ENCODE assay signal across 19 cellular contexts in the genomic region with DNA sequence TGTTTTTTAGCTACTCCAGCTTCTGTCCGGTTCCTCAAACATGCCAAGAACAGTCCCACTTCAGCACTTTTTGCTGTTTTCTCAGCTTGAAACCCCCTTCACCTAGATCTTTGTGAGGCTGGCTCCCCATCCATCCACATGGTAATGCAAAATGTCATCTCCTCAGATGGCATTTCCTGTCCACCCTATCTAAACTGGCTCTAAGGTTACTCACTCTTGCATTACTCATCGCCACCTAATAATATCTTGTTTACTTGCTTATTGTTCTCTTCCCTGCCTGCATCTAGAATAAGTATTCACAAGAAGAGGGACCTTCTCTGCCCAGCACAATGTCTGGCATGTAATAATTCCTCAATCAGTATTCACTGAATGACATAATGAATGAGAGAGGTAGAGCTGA.
"Had no signal": no experiment of that assay in that cellular context is flagged by ENCODE, and none has a peak within 500 bp of the region (broad histone marks: within the 10 kb centered on the region; RNA-seq: fewer than 3 reads in every experiment).

No MANE protein-coding gene starts in this region.

- H3K9me3 ChIP-seq: stomach, testis, upper lobe of left lung had no signal

- ATAC-seq: activated CD4-positive, CD25-positive, alpha-beta regulatory T cell treated with anti-CD3 and anti-CD28 coated beads, Interleukin-2, amount 50 U/mL, for 24 hours; left ventricle myocardium superior; natural killer cell treated with Interleukin-12 subunit alpha and Interleukin-12 subunit beta and Interleukin-15 and Interleukin-18, amount 100 ng/mL, for 72 hours had no signal

- H3K4me1 ChIP-seq: stomach, testis, upper lobe of left lung had no signal

- H3K27me3 Mint-ChIP-seq: dendritic cell treated with granulocyte-macrophage colony-stimulating factor and Interleukin-4, amounts not matched to agents 40 ng/mL and 50 ng/mL, for 4 days had no signal

- H3K27ac ChIP-seq: hepatocyte, stomach, testis, upper lobe of left lung had no signal

- H3K27me3 ChIP-seq: hepatocyte, stomach, testis, upper lobe of left lung had no signal

- DNase-seq: activated CD4-positive, alpha-beta T cell treated with anti-CD3 and anti-CD28 coated beads, Interleukin-2, amount 50 U/mL, for 1 hour; activated CD8-positive, alpha-beta memory T cell treated with anti-CD3 and anti-CD28 coated beads for 24 hours; activated gamma-delta T cell treated with Interleukin-2 at 50 U/mL for 16 hours; erythroblast; kidney; left ventricle myocardium superior; mesendoderm; stimulated activated CD4-positive, alpha-beta T cell treated with anti-CD3 and anti-CD28 coated beads, Interleukin-12 subunit alpha, Interleukin-12 subunit beta, amount 100 ng/mL, for 4 hours; stimulated activated CD4-positive, alpha-beta T cell treated with anti-CD3 and anti-CD28 coated beads, Interleukin-2, amount 100 ng/mL, for 24 hours; stomach; T-helper 9 cell; testis; upper lobe of left lung had no signal

- H3K4me3 Mint-ChIP-seq: activated naive CD8-positive, alpha-beta T cell; brain; dendritic cell treated with granulocyte-macrophage colony-stimulating factor and Interleukin-4, amounts not matched to agents 40 ng/mL and 50 ng/mL, for 4 days; natural killer cell treated with Interleukin-12 subunit alpha and Interleukin-12 subunit beta and Interleukin-15 and Interleukin-18, amount 100 ng/mL, for 72 hours had no signal

- H3K36me3 Mint-ChIP-seq: activated naive CD8-positive, alpha-beta T cell; brain; natural killer cell treated with Interleukin-12 subunit alpha and Interleukin-12 subunit beta and Interleukin-15 and Interleukin-18, amount 100 ng/mL, for 72 hours had no signal

- H3K4me2 ChIP-seq: hepatocyte had no signal

- H3K27ac Mint-ChIP-seq: activated naive CD8-positive, alpha-beta T cell; brain; dendritic cell treated with granulocyte-macrophage colony-stimulating factor and Interleukin-4, amounts not matched to agents 40 ng/mL and 50 ng/mL, for 4 days; natural killer cell treated with Interleukin-12 subunit alpha and Interleukin-12 subunit beta and Interleukin-15 and Interleukin-18, amount 100 ng/mL, for 72 hours had no signal

- H3K4me3 ChIP-seq: hepatocyte, stomach, testis, upper lobe of left lung had no signal

- H3K36me3 ChIP-seq: stomach, upper lobe of left lung had no signal

- H3K4me1 Mint-ChIP-seq: brain had no signal

- H2AFZ ChIP-seq: hepatocyte had no signal

- H3K9me3 Mint-ChIP-seq: brain; dendritic cell treated with granulocyte-macrophage colony-stimulating factor and Interleukin-4, amounts not matched to agents 40 ng/mL and 50 ng/mL, for 4 days; natural killer cell treated with Interleukin-12 subunit alpha and Interleukin-12 subunit beta and Interleukin-15 and Interleukin-18, amount 100 ng/mL, for 72 hours had no signal
